10 cellular contexts compared by ENCODE assay signal in genomic region chr22:46045459-46046298, GRCh38.
DNase-seq lines count a peak whose midpoint lies in the region; TF ChIP-seq lines count a peak whose summit lies in the region.
"Had no signal": no experiment of that assay in that cellular context is flagged by ENCODE, and none has a peak within 500 bp of the region (broad histone marks: within the 10 kb centered on the region; RNA-seq: fewer than 3 reads in every experiment).

No MANE protein-coding gene starts in this region.

- peak overlapping the region; percentile 66 for H3K27ac ChIP-seq in effector memory CD4-positive, alpha-beta T cell (ENCODE audit: insufficient read depth, low read length, poor library complexity, severe bottlenecking)
- peak overlapping the region; percentile 91 to 92 for H3K27ac ChIP-seq in mucosa of rectum (ENCODE audit: low read depth in 2 of 2, low read length in 2 of 2)
- peak overlapping the region; percentile 91 for H3K27ac ChIP-seq in urinary bladder (ENCODE audit: low read depth)
- H3K27ac ChIP-seq in WERI-Rb-1, result no peak overlapping the region

- in situ Hi-C loops in GM13976 (cut with MboI; ENCODE audit: low sequenced_read_pairs, unreplicated experiment), result no loop called here

- H3K4me1 Mint-ChIP-seq in activated naive CD4-positive, alpha-beta T cell treated with anti-CD3 and anti-CD28 coated beads for 36 hours (ENCODE audit: low read depth), result peaks cover 27% of the 10 kb centered on the region

- H3K4me3 ChIP-seq in effector memory CD4-positive, alpha-beta T cell (ENCODE audit: insufficient read depth, low read depth, low read length, poor library complexity, severe bottlenecking), result peak overlapping the region; percentile 62
- H3K4me3 ChIP-seq in mucosa of rectum (ENCODE audit: low read length in 2 of 2) (peak overlapping the region; percentile 73 to 80), urinary bladder (ENCODE audit: low read depth, low read length) (peak overlapping the region; percentile 81), WERI-Rb-1 (ENCODE audit: low read depth, low read length) (no peak overlapping the region)

- no peak for DNase-seq in activated naive CD4-positive, alpha-beta T cell treated with anti-CD3 and anti-CD28 coated beads for 36 hours
- DNase-seq in activated naive CD4-positive, alpha-beta T cell treated with anti-CD3 and anti-CD28 coated beads, Interleukin-2, amount 50 U/mL, for 16 hours, result no peak
- DNase-seq in effector memory CD4-positive, alpha-beta T cell, result no peak
- no peak for DNase-seq in GM13976 (ENCODE audit: low spot score)
- no peak for DNase-seq in WERI-Rb-1
- no peak for DNase-seq in central memory CD4-positive, alpha-beta T cell
- DNase-seq: glutamatergic neuron, NCI-H2171 had no signal

- WGBS in urinary bladder, result 54% methylated on average over 12 of the region's 12 CpGs

- CTCF ChIA-PET in activated naive CD4-positive, alpha-beta T cell treated with anti-CD3 and anti-CD28 coated beads for 36 hours (lab: Charles Lee), result no interaction called here

- H3K4me3 Mint-ChIP-seq in activated naive CD4-positive, alpha-beta T cell treated with anti-CD3 and anti-CD28 coated beads for 36 hours, result peak overlapping the region; percentile 67

- intact Hi-C loops in activated naive CD4-positive, alpha-beta T cell treated with anti-CD3 and anti-CD28 coated beads for 36 hours (cut with micrococcal nuclease), result no loop called here

- H3K36me3 Mint-ChIP-seq in activated naive CD4-positive, alpha-beta T cell treated with anti-CD3 and anti-CD28 coated beads for 36 hours (ENCODE audit: low read depth), result no peaks in the 10 kb centered on the region

- H3K9me3 Mint-ChIP-seq in activated naive CD4-positive, alpha-beta T cell treated with anti-CD3 and anti-CD28 coated beads for 36 hours, result no peaks in the 10 kb centered on the region

- TF ChIP-seq CTCF in GM13976 (IDR thresholded peaks at IDR 0.05; ENCODE audit: borderline replicate concordance, control extremely low read depth, extremely low read depth, insufficient read depth, missing control alignments), result no peak
- no peak for TF ChIP-seq CTCF in WERI-Rb-1 (IDR thresholded peaks at IDR 0.05; ENCODE audit: low read depth, low read length)

- peaks cover 18% of the 10 kb centered on the region for H3K4me1 ChIP-seq in effector memory CD4-positive, alpha-beta T cell (ENCODE audit: control insufficient read depth, insufficient read depth, low read length, poor library complexity, severe bottlenecking)
- H3K4me1 ChIP-seq in mucosa of rectum (ENCODE audit: control insufficient read depth in 2 of 2, insufficient read depth in 2 of 2, low read length in 2 of 2) (peaks cover 40 to 45% of the 10 kb centered on the region in 2 donors), urinary bladder (ENCODE audit: insufficient read depth) (no peaks in the 10 kb centered on the region)

- no peaks in the 10 kb centered on the region for H3K9me3 ChIP-seq in effector memory CD4-positive, alpha-beta T cell (ENCODE audit: control insufficient read depth, low read length)
- H3K9me3 ChIP-seq in mucosa of rectum (ENCODE audit: control insufficient read depth in 2 of 2, low read length in 2 of 2) (no peaks in the 10 kb centered on the region), WERI-Rb-1 (ENCODE audit: severe bottlenecking) (no peaks in the 10 kb centered on the region)

- no peaks in the 10 kb centered on the region for H3K27me3 ChIP-seq in effector memory CD4-positive, alpha-beta T cell (replicated peaks; ENCODE audit: control insufficient read depth, insufficient read depth, low read length, poor library complexity, severe bottlenecking)
- H3K27me3 ChIP-seq in mucosa of rectum (ENCODE audit: control insufficient read depth in 2 of 2, insufficient read depth in 2 of 2, low read length in 2 of 2) (no peaks in the 10 kb centered on the region), WERI-Rb-1 (ENCODE audit: insufficient read depth, low read depth, severe bottlenecking) (no peaks in the 10 kb centered on the region)

- H3K27ac Mint-ChIP-seq in activated naive CD4-positive, alpha-beta T cell treated with anti-CD3 and anti-CD28 coated beads for 36 hours, result peak overlapping the region; percentile 59

- H3K36me3 ChIP-seq in effector memory CD4-positive, alpha-beta T cell (ENCODE audit: control insufficient read depth, insufficient read depth, low read length), result no peaks in the 10 kb centered on the region
- H3K36me3 ChIP-seq in mucosa of rectum (ENCODE audit: control insufficient read depth in 2 of 2, insufficient read depth in 2 of 2, low read length in 2 of 2), result peaks cover 3 to 6% of the 10 kb centered on the region in 2 donors
- H3K36me3 ChIP-seq in urinary bladder (ENCODE audit: insufficient read depth), result no peaks in the 10 kb centered on the region
- H3K36me3 ChIP-seq in WERI-Rb-1, result no peaks in the 10 kb centered on the region

- H3K27me3 Mint-ChIP-seq in activated naive CD4-positive, alpha-beta T cell treated with anti-CD3 and anti-CD28 coated beads for 36 hours (ENCODE audit: low read depth), result no peaks in the 10 kb centered on the region

- H3K9ac ChIP-seq in mucosa of rectum (ENCODE audit: low read depth in 1 of 2, low read length in 2 of 2), result peak overlapping the region; percentile 86 to 90
